In genomic region chr17:35617505-35617904, GRCh38 we compare ENCODE assay signal across 1 cellular context.
A peak's percentile ranks its signal among the peaks of the same experiment; 100 is the strongest.
TF ChIP-seq lines count a peak whose summit lies in the region.

No MANE protein-coding gene starts in this region.

TF ChIP-seq in HEK293, 187 proteins besides CTCF, POLR2A, EP300 and RAD21 (continued from another document):
- TF ChIP-seq PRDM10 (tag by site-specific recombination; IDR thresholded peaks at IDR 0.05) = 0 out of 2 replicates have a peak, but pooled peaks have one; percentile 31
